ENCODE assay signal across 8 cellular contexts in the genomic region with DNA sequence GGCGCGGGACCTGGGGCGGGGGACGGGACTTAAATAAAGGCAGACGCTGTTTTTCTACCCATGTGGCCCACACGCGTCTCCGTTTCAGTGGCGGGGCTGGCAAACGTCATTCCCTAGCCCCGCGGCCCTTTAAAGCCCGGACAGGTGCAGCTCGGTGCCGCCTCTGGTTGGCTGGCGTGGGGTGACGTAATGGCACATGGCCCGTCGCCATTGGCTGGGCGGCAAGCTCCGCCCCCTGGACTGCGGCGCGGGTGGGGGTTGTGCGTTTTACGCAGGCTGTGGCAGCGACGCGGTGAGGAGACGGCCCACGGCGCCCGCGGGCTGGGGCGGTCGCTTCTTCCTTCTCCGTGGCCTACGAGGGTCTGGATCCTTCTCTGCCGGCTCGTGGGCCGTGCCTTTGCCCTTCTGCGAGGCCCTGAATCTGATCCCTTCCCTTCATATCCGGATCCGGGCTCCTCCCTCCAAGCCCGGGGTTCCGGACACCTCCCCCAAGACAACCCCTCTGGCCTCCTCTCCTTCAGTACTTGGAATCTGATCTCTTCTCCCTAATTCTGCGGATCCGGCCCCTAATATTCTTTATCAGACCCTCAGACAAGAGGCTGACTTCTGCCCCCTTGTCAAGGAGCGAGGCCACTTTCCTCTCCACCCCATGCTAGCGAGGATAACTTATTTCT. TPM values are rescaled to one million over a fixed set of nuclear protein-coding genes. Genes with fewer than 3 reads are reported as not detected.
A peak's percentile ranks its signal among the peaks of the same experiment; 100 is the strongest.
DNase-seq lines count a peak whose midpoint lies in the region; ATAC-seq and TF ChIP-seq lines count a peak whose summit lies in the region.

Gene CRELD1 (plus strand): TSS at position 274 of the 674 bp plus-strand sequence. CDS start 605 bp downstream, outside the sequence.

- peak within 1 kb of the TSS; percentile 98 for H3K27ac Mint-ChIP-seq in WTC11

- H3K27me3 Mint-ChIP-seq in WTC11 (ENCODE audit: low read depth): peaks cover 10% of the 10 kb centered on the region

- TF ChIP-seq CTCF in WTC11 (IDR thresholded peaks at IDR 0.05) (no peak), cardiac fibroblast (IDR thresholded peaks at IDR 0.05; ENCODE audit: low read depth, low read length) (no peak)

- H3K36me3 Mint-ChIP-seq in WTC11: peaks cover 26% of the 10 kb centered on the region

- in situ Hi-C loops in ACHN (cut with HindIII; ENCODE audit: low pct_ligation_motif_present, low pct_unique_long_range_greater_than_20kb, low sequenced_read_pairs): no loop called here

- peaks cover 8% of the 10 kb centered on the region; the same call in 1 of the 2 replicates for H3K9me3 Mint-ChIP-seq in WTC11

- H3K4me3 ChIP-seq in cardiac fibroblast (replicated peaks in 1 of 2; ENCODE audit: low read depth in 2 of 2, low read length in 2 of 2): peak within 1 kb of the TSS; percentile 65 to 71

- POLR2A ChIA-PET in WTC11 (lab: Charles Lee): interaction anchor here (0.6 to 2.7 kb wide), 11 partner anchors 9 to 315 kb away, joined by 3 to 35 read pairs (median 6); partner anchors contain the start of genes ARPC4, IL17RE, PRRT3 and TATDN2

- CTCF ChIA-PET in WTC11 (lab: Charles Lee): interaction anchor here (0.6 to 5.5 kb wide), 20 partner anchors 9 to 389 kb away, joined by 3 to 143 read pairs (median 6); partner anchors contain the start of genes ARPC4, IL17RC, PRRT3 and TADA3

- peaks cover 14% of the 10 kb centered on the region for H3K4me1 Mint-ChIP-seq in WTC11

- peak within 1 kb of the TSS; percentile 93 for H3K4me3 Mint-ChIP-seq in WTC11

- peak; percentile 89 for DNase-seq in ACHN
- peak; percentile 83 for DNase-seq in NCI-H2227 treated with DMSO at 0.1 percent for 48 hours (lab: John Stamatoyannopoulos, UW)
- peak; percentile 96 for DNase-seq in WTC11 (ENCODE audit: low spot score)
- peak; percentile 97 for DNase-seq in cardiac fibroblast (ENCODE audit: low read depth in 2 of 2)
- DNase-seq in inferior parietal cortex (ENCODE audit: extremely low spot score): peak; percentile 96
- peak; percentile 85 for DNase-seq in smooth muscle cell of the brain vasculature (ENCODE audit: low read depth, low spot score)

- ATAC-seq in GM18868 (IDR thresholded peaks at IDR 0.05; ENCODE audit: unreplicated experiment): peak; percentile 89
- peak; percentile 67 for ATAC-seq in HG03103 (IDR thresholded peaks at IDR 0.05; ENCODE audit: low read depth, unreplicated experiment)
- ATAC-seq in WTC11: peak; percentile 83

TF ChIP-seq in WTC11, 78 proteins besides CTCF, POLR2A, EP300 and RAD21 (continues in another document):
- TF ChIP-seq, protein P1, sequence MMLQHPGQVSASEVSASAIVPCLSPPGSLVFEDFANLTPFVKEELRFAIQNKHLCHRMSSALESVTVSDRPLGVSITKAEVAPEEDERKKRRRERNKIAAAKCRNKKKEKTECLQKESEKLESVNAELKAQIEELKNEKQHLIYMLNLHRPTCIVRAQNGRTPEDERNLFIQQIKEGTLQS (CRISPR knock-in tag; conservative IDR thresholded peaks at IDR 0.05): peak; percentile 79; the same call in 1 of the 2 replicates
- TF ChIP-seq NFYB (CRISPR knock-in tag; conservative IDR thresholded peaks at IDR 0.05; ENCODE audit: low read depth) (peak; percentile 74), KAT7 (CRISPR knock-in tag; IDR thresholded peaks at IDR 0.05; ENCODE audit: borderline replicate concordance) (peak; percentile 38; the same call in 1 of the 2 replicates), ATF6 (CRISPR knock-in tag; IDR thresholded peaks at IDR 0.05) (no peak), ZNF671 (CRISPR knock-in tag; IDR thresholded peaks at IDR 0.05) (no peak), FOXK1 (CRISPR knock-in tag; IDR thresholded peaks at IDR 0.05) (peak; percentile 82; the same call in 1 of the 2 replicates), TEAD1 (CRISPR knock-in tag; IDR thresholded peaks at IDR 0.05) (peak; percentile 88), USF1 (CRISPR knock-in tag; IDR thresholded peaks at IDR 0.05) (peak; percentile 76; the same call in 1 of the 2 replicates), USF2 (CRISPR knock-in tag; IDR thresholded peaks at IDR 0.05) (peak; percentile 75), MYBL2 (CRISPR knock-in tag; IDR thresholded peaks at IDR 0.05) (peak; percentile 60; the same call in 1 of the 2 replicates), SMAD3 (CRISPR knock-in tag; IDR thresholded peaks at IDR 0.05; ENCODE audit: borderline replicate concordance) (no peak), FOXP4 (CRISPR knock-in tag; IDR thresholded peaks at IDR 0.05) (peak; percentile 78; the same call in 1 of the 2 replicates), IRF1 (CRISPR knock-in tag; IDR thresholded peaks at IDR 0.05) (peak; percentile 74; the same call in 1 of the 2 replicates), ZBTB43 (CRISPR knock-in tag; IDR thresholded peaks at IDR 0.05) (peak; percentile 89; the same call in 1 of the 2 replicates)
- TF ChIP-seq, protein P2, sequence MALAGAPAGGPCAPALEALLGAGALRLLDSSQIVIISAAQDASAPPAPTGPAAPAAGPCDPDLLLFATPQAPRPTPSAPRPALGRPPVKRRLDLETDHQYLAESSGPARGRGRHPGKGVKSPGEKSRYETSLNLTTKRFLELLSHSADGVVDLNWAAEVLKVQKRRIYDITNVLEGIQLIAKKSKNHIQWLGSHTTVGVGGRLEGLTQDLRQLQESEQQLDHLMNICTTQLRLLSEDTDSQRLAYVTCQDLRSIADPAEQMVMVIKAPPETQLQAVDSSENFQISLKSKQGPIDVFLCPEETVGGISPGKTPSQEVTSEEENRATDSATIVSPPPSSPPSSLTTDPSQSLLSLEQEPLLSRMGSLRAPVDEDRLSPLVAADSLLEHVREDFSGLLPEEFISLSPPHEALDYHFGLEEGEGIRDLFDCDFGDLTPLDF (CRISPR knock-in tag; IDR thresholded peaks at IDR 0.05): peak; percentile 83
- TF ChIP-seq, protein P3, sequence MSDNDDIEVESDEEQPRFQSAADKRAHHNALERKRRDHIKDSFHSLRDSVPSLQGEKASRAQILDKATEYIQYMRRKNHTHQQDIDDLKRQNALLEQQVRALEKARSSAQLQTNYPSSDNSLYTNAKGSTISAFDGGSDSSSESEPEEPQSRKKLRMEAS (CRISPR knock-in tag; IDR thresholded peaks at IDR 0.05): peak; percentile 89

RNA-seq across cellular contexts. Expression of gene CRELD1, which starts in this region (rescaled TPM):
- 18.8 to 36.2 TPM (median 35.9 TPM) in 3 replicates for total RNA-seq in WTC11 (2021)

Comparison
In these comparisons a context has a peak if more than half of its experiments do, and no peak if none do; other contexts are left out.
1. Peak in every context shown above with its lines: DNase-seq, ATAC-seq and H3K4me3 ChIP-seq.